ENCODE assay signal across 12 cellular contexts in the genomic region with DNA sequence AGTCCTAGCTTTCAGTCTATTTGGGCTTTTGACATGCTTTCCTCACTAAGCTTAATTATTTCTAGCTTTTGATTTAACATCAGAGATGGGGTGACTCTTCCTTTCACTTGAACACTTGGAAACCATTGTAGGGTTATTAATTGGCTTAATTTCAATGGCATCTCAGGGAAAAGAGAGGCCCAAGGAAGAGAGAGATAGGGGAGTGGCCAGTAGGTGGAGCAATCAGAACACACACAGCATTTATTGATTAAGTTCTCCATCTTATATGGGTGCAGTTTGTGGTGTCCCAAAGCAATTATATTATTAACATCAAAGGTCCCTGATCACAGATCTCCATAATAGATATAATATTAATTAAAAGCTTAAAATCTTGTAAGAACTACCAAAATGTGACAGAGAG.
DNase-seq lines count a peak whose midpoint lies in the region; ATAC-seq and TF ChIP-seq lines count a peak whose summit lies in the region.
"Had no signal": no experiment of that assay in that cellular context is flagged by ENCODE, and none has a peak within 500 bp of the region (broad histone marks: within the 10 kb centered on the region; RNA-seq: fewer than 3 reads in every experiment).

No MANE protein-coding gene starts in this region.

- H3K27me3 ChIP-seq in Karpas-422 (ENCODE audit: low read length) (no peaks in the 10 kb centered on the region), mesenchymal stem cell (ENCODE audit: control insufficient read depth in 1 of 2, insufficient read depth in 1 of 2, low read length in 2 of 2) (no peaks in the 10 kb centered on the region), prostate gland (replicated peaks; ENCODE audit: insufficient read depth) (no peaks in the 10 kb centered on the region)
- H3K27me3 ChIP-seq: adrenal gland, spleen had no signal

- no peaks in the 10 kb centered on the region for H4K20me1 ChIP-seq in Karpas-422 (ENCODE audit: insufficient read depth, low read depth, low read length)

- H3K27ac Mint-ChIP-seq in Calu3 (ENCODE audit: unreplicated experiment) = no peak overlapping the region
- H3K27ac Mint-ChIP-seq in stimulated activated naive B cell treated with anti-CD40 and anti-IgM and Interleukin-4, amounts not matched to agents 10 μg/mL and 1 μg/mL and 100 μg/mL, for 72 hours = no peak overlapping the region
- H3K27ac Mint-ChIP-seq: naive B cell; T-helper 2 cell treated with Interferon-gamma antibody and Interleukin-4, amounts not matched to agents 5 μg/mL and 100 μg/mL, for 36 hours had no signal

- H3K4me2 ChIP-seq in Karpas-422 (ENCODE audit: low read depth, low read length, poor library complexity, severe bottlenecking) = no peak overlapping the region
- H3K4me2 ChIP-seq in mesenchymal stem cell (ENCODE audit: low read length, poor library complexity, severe bottlenecking) = no peak overlapping the region

- H4K8ac ChIP-seq in mesenchymal stem cell (ENCODE audit: low read length) = no peak overlapping the region

- H3K4me3 Mint-ChIP-seq in Calu3 (ENCODE audit: low read depth, unreplicated experiment) = no peak overlapping the region
- no peak overlapping the region for H3K4me3 Mint-ChIP-seq in stimulated activated naive B cell treated with anti-CD40 and anti-IgM and Interleukin-4, amounts not matched to agents 10 μg/mL and 1 μg/mL and 100 μg/mL, for 72 hours
- H3K4me3 Mint-ChIP-seq: naive B cell; T-helper 2 cell treated with Interferon-gamma antibody and Interleukin-4, amounts not matched to agents 5 μg/mL and 100 μg/mL, for 36 hours had no signal

- H2BK5ac ChIP-seq in mesenchymal stem cell (ENCODE audit: low read depth, low read length, poor library complexity, severe bottlenecking) = no peak overlapping the region

- no peaks in the 10 kb centered on the region for H3K79me1 ChIP-seq in mesenchymal stem cell (replicated peaks; ENCODE audit: low read length, poor library complexity, severe bottlenecking)

- H3K36me3 ChIP-seq in Karpas-422 (ENCODE audit: insufficient read depth, low read length) (no peaks in the 10 kb centered on the region), mesenchymal stem cell (ENCODE audit: control insufficient read depth in 1 of 2, insufficient read depth in 2 of 2, low read depth in 1 of 2, low read length in 2 of 2) (no peaks in the 10 kb centered on the region), prostate gland (no peaks in the 10 kb centered on the region)
- H3K36me3 ChIP-seq: adrenal gland, spleen had no signal

- H3K27ac ChIP-seq in Karpas-422 (ENCODE audit: low read length) (no peak overlapping the region), mesenchymal stem cell (ENCODE audit: low read length, poor library complexity, severe bottlenecking) (no peak overlapping the region), prostate gland (no peak overlapping the region)
- H3K27ac ChIP-seq: adrenal gland, spleen had no signal

- no peak overlapping the region for H4K91ac ChIP-seq in mesenchymal stem cell (ENCODE audit: low read length)

- DNase-seq in ELR (ENCODE audit: low read depth) (peak; percentile 3), Karpas-422 (peak; percentile 59), astrocyte of the spinal cord (ENCODE audit: low read depth, low spot score) (no peak), mesenchymal stem cell (peak; percentile 7), Calu3 (no peak), prostate gland (ENCODE audit: low spot score) (no peak)
- no peak for DNase-seq in stimulated activated naive B cell treated with anti-CD40 and anti-IgM and Interleukin-4, amounts not matched to agents 10 μg/mL and 1 μg/mL and 100 μg/mL, for 72 hours
- DNase-seq in activated CD8-positive, alpha-beta memory T cell treated with anti-CD3 and anti-CD28 coated beads, Interleukin-2, amount 50 U/mL, for 48 hours = no peak
- DNase-seq: adrenal gland, naive B cell, spleen had no signal

- in situ Hi-C loops in astrocyte of the spinal cord (cut with HindIII; ENCODE audit: low sequenced_read_pairs) = no loop called here

- H3K9me3 ChIP-seq in Karpas-422 (ENCODE audit: low read length) (no peaks in the 10 kb centered on the region), mesenchymal stem cell (ENCODE audit: control insufficient read depth, low read length) (no peaks in the 10 kb centered on the region), prostate gland (no peaks in the 10 kb centered on the region)
- H3K9me3 ChIP-seq: adrenal gland had no signal

- H3K14ac ChIP-seq in mesenchymal stem cell (ENCODE audit: low read length in 2 of 2) = no peak overlapping the region

- CTCF ChIA-PET in Calu3 (lab: Charles Lee) = no interaction called here

- no peaks in the 10 kb centered on the region for H3K9me2 ChIP-seq in Karpas-422 (replicated peaks; ENCODE audit: insufficient read depth, low read length)

- no peaks in the 10 kb centered on the region for H3K79me2 ChIP-seq in Karpas-422 (ENCODE audit: low read length)

- no peaks in the 10 kb centered on the region for H3K4me1 Mint-ChIP-seq in Calu3 (ENCODE audit: low read depth, unreplicated experiment)
- no peaks in the 10 kb centered on the region for H3K4me1 Mint-ChIP-seq in stimulated activated naive B cell treated with anti-CD40 and anti-IgM and Interleukin-4, amounts not matched to agents 10 μg/mL and 1 μg/mL and 100 μg/mL, for 72 hours
- H3K4me1 Mint-ChIP-seq: naive B cell had no signal

- H3K23ac ChIP-seq in mesenchymal stem cell (ENCODE audit: low read length in 2 of 2) = no peak overlapping the region

- TF ChIP-seq CTCF in astrocyte of the spinal cord (IDR thresholded peaks at IDR 0.05; ENCODE audit: low read depth, low read length) (peak; percentile 22), Calu3 (IDR thresholded peaks at IDR 0.05; ENCODE audit: unreplicated experiment) (no peak), prostate gland (IDR thresholded peaks at IDR 0.05) (no peak)

- intact Hi-C loops in Calu3 (cut with micrococcal nuclease; ENCODE audit: unreplicated experiment) (no loop called here), prostate gland (cut with DNase I) (no loop called here)

- no peak overlapping the region for H2BK120ac ChIP-seq in mesenchymal stem cell (ENCODE audit: low read depth, low read length)

- H3K36me3 Mint-ChIP-seq in Calu3 (ENCODE audit: insufficient read depth, unreplicated experiment) = no peaks in the 10 kb centered on the region
- no peaks in the 10 kb centered on the region for H3K36me3 Mint-ChIP-seq in stimulated activated naive B cell treated with anti-CD40 and anti-IgM and Interleukin-4, amounts not matched to agents 10 μg/mL and 1 μg/mL and 100 μg/mL, for 72 hours
- H3K36me3 Mint-ChIP-seq: naive B cell had no signal

- BruUV-seq in Calu3 (replicated peaks; lab: Mats Ljungman, UMichigan) = no TSS peak

- H2BK12ac ChIP-seq in mesenchymal stem cell (ENCODE audit: low read length in 2 of 2) = no peak overlapping the region

- no peak overlapping the region for H3K9ac ChIP-seq in Karpas-422 (ENCODE audit: low read length)
- H3K9ac ChIP-seq in mesenchymal stem cell (ENCODE audit: low read length) = no peak overlapping the region

- H3K4me1 ChIP-seq in Karpas-422 (ENCODE audit: low read length) (no peaks in the 10 kb centered on the region), mesenchymal stem cell (ENCODE audit: control insufficient read depth, insufficient read depth, low read depth, low read length) (no peaks in the 10 kb centered on the region), prostate gland (replicated peaks) (no peaks in the 10 kb centered on the region)
- H3K4me1 ChIP-seq: adrenal gland, spleen had no signal

- H2BK15ac ChIP-seq in mesenchymal stem cell (ENCODE audit: low read depth, poor library complexity, severe bottlenecking) = no peak overlapping the region

- H3K27me3 Mint-ChIP-seq in Calu3 (ENCODE audit: unreplicated experiment) = no peaks in the 10 kb centered on the region
- H3K27me3 Mint-ChIP-seq in stimulated activated naive B cell treated with anti-CD40 and anti-IgM and Interleukin-4, amounts not matched to agents 10 μg/mL and 1 μg/mL and 100 μg/mL, for 72 hours = no peaks in the 10 kb centered on the region
- H3K27me3 Mint-ChIP-seq: naive B cell had no signal

- ATAC-seq in stimulated activated naive B cell treated with anti-CD40 and anti-IgM and Interleukin-4, amounts not matched to agents 10 μg/mL and 1 μg/mL and 100 μg/mL, for 72 hours (replicated peaks) = no peak

- H2AK5ac ChIP-seq in mesenchymal stem cell (ENCODE audit: low read length, severe bottlenecking) = no peak overlapping the region

- TF ChIP-seq POLR2A in prostate gland (IDR thresholded peaks at IDR 0.05) = no peak

- H3K4me3 ChIP-seq in Karpas-422 (ENCODE audit: low read length) (no peak overlapping the region), astrocyte of the spinal cord (ENCODE audit: low read depth, low read length) (no peak overlapping the region), mesenchymal stem cell (ENCODE audit: insufficient read depth in 1 of 2, low read depth in 1 of 2, low read length in 2 of 2) (no peak overlapping the region), prostate gland (no peak overlapping the region)
- H3K4me3 ChIP-seq: adrenal gland, spleen had no signal

- H3K4ac ChIP-seq in mesenchymal stem cell (ENCODE audit: low read depth in 1 of 2, low read length in 2 of 2) = no peak overlapping the region

- no peak overlapping the region for H3K18ac ChIP-seq in mesenchymal stem cell (ENCODE audit: low read depth in 1 of 2, low read length in 2 of 2)

- H2AFZ ChIP-seq in Karpas-422 (ENCODE audit: low read length) = no peak overlapping the region
- H2AFZ ChIP-seq in mesenchymal stem cell (ENCODE audit: low read depth, low read length) = no peak overlapping the region

- H3K9me3 Mint-ChIP-seq in Calu3 (ENCODE audit: low read depth, unreplicated experiment) = no peaks in the 10 kb centered on the region
- no peaks in the 10 kb centered on the region for H3K9me3 Mint-ChIP-seq in stimulated activated naive B cell treated with anti-CD40 and anti-IgM and Interleukin-4, amounts not matched to agents 10 μg/mL and 1 μg/mL and 100 μg/mL, for 72 hours

Comparison
In these comparisons a context has a peak if more than half of its experiments do, and no peak if none do; other contexts are left out.
1. DNase-seq: peak in ELR (single experiment), Karpas-422 (single experiment) and mesenchymal stem cell (single experiment); none in astrocyte of the spinal cord (single experiment), Calu3 (single experiment), prostate gland (single experiment), stimulated activated naive B cell treated with anti-CD40 and anti-IgM and Interleukin-4, amounts not matched to agents 10 μg/mL and 1 μg/mL and 100 μg/mL, for 72 hours (single experiment) and activated CD8-positive, alpha-beta memory T cell treated with anti-CD3 and anti-CD28 coated beads, Interleukin-2, amount 50 U/mL, for 48 hours (single experiment).